In genomic region chr13:51636349-51636890, GRCh38 we compare ENCODE assay signal across 14 cellular contexts. TPM values are rescaled to one million over a fixed set of nuclear protein-coding genes. Genes with fewer than 3 reads are reported as not detected.
DNase-seq lines count a peak whose midpoint lies in the region; ATAC-seq and TF ChIP-seq lines count a peak whose summit lies in the region.
"Had no signal": no experiment of that assay in that cellular context is flagged by ENCODE, and none has a peak within 500 bp of the region (broad histone marks: within the 10 kb centered on the region; RNA-seq: fewer than 3 reads in every experiment).

No MANE protein-coding gene starts in this region.

- 22% methylated on average over 7 of the region's 7 CpGs for WGBS in prostate gland

- H3K27me3 ChIP-seq in GM23338 (ENCODE audit: insufficient read depth) (no peaks in the 10 kb centered on the region), prostate gland (replicated peaks; ENCODE audit: insufficient read depth) (no peaks in the 10 kb centered on the region)

- H3K36me3 ChIP-seq in GM23338 (ENCODE audit: insufficient read depth) = no peaks in the 10 kb centered on the region
- H3K36me3 ChIP-seq in prostate gland = no peaks in the 10 kb centered on the region
- H3K36me3 ChIP-seq: thoracic aorta had no signal

- peaks cover 3% of the 10 kb centered on the region; the same call in 1 of the 3 replicates for H3K36me3 Mint-ChIP-seq in GM23338 (ENCODE audit: low read depth)
- H3K36me3 Mint-ChIP-seq: T-cell had no signal

- peaks cover 65% of the 10 kb centered on the region for H3K4me1 Mint-ChIP-seq in GM23338

- peak overlapping the region; percentile 64 for H3K4me2 ChIP-seq in GM23338

- peaks cover 100% of the 10 kb centered on the region for H3K79me2 ChIP-seq in GM23338 (replicated peaks; ENCODE audit: insufficient read depth)

- H3K27me3 Mint-ChIP-seq in GM23338 (ENCODE audit: insufficient read depth, low read depth, poor library complexity) = no peaks in the 10 kb centered on the region
- H3K27me3 Mint-ChIP-seq: T-cell had no signal

- TF ChIP-seq CTCF in GM23338 (conservative IDR thresholded peaks at IDR 0.05; ENCODE audit: low read depth in 2 of 2) (no peak), prostate gland (IDR thresholded peaks at IDR 0.05) (no peak)

- no peak overlapping the region for H2AFZ ChIP-seq in GM23338

- H3F3A ChIP-seq in GM23338 (replicated peaks; ENCODE audit: low read depth) = no peaks in the 10 kb centered on the region

- no peak for ATAC-seq in GM23338
- ATAC-seq: activated CD8-positive, alpha-beta T cell treated with anti-CD3 and anti-CD28 coated beads, Interleukin-2, amount 10 ng/mL, durations not matched to agents 7 days and 5 days; esophagus mucosa; T-cell had no signal

- no peaks in the 10 kb centered on the region; the same call in 2 of the 3 replicates for H3K9me3 Mint-ChIP-seq in GM23338

- H3K27ac ChIP-seq in GM23338 (ENCODE audit: low read depth) (no peak overlapping the region), epithelial cell of prostate (peak overlapping the region; percentile 31), prostate gland (peak overlapping the region; percentile 37 to 60)
- H3K27ac ChIP-seq: thoracic aorta had no signal

- H3K4me1 ChIP-seq in GM23338 (ENCODE audit: insufficient read depth) (peaks cover 67% of the 10 kb centered on the region), prostate gland (replicated peaks) (peaks cover 26% of the 10 kb centered on the region)

- no peaks in the 10 kb centered on the region for H3K9me2 ChIP-seq in GM23338 (ENCODE audit: insufficient read depth)

- intact Hi-C loops in prostate gland (cut with DNase I) (no loop called here), posterior vena cava (cut with DNase I) (no loop called here)

- no peak overlapping the region for H3K4me3 ChIP-seq in GM23338
- H3K4me3 ChIP-seq in prostate gland = no peak overlapping the region

- TF ChIP-seq POLR2A in prostate gland (IDR thresholded peaks at IDR 0.05) = no peak

- H4K20me1 ChIP-seq in GM23338 (replicated peaks; ENCODE audit: insufficient read depth) = no peaks in the 10 kb centered on the region; the same call in 1 of the 2 replicates

- H3K9me3 ChIP-seq in prostate gland = no peaks in the 10 kb centered on the region
- H3K9me3 ChIP-seq: thoracic aorta had no signal

- H3K27ac Mint-ChIP-seq in GM23338 = 0 out of 2 replicates have a peak overlapping the region, but pooled peaks have one; percentile 34

- DNase-seq in GM23338 (ENCODE audit: low spot score) = no peak
- DNase-seq in NCI-H526 (lab: John Stamatoyannopoulos, UW) = peak; percentile 66 to 80
- no peak for DNase-seq in epithelial cell of prostate (ENCODE audit: low read depth, low spot score)
- DNase-seq in prostate gland (ENCODE audit: low spot score) = peak; percentile 23
- DNase-seq in stimulated activated CD4-positive, alpha-beta T cell treated with anti-CD3 and anti-CD28 coated beads, Interleukin-2, amount 100 ng/mL, for 24 hours = no peak
- no peak for DNase-seq in posterior vena cava (ENCODE audit: low spot score)
- DNase-seq in D341Med (ENCODE audit: low spot score) = no peak
- DNase-seq: activated CD8-positive, alpha-beta T cell treated with anti-CD3 and anti-CD28 coated beads, Interleukin-2, amount 10 ng/mL, durations not matched to agents 7 days and 5 days; DMS79; NCI-H82; occipital lobe; T-cell had no signal

- no peak overlapping the region; the same call in 2 of the 3 replicates for H3K4me3 Mint-ChIP-seq in GM23338

TF ChIP-seq in GM23338, 12 proteins besides CTCF, POLR2A, EP300 and RAD21:
- TF ChIP-seq ZNF331 (CRISPR knock-in tag; IDR thresholded peaks at IDR 0.05; ENCODE audit: low read depth) (no peak), ETS1 (IDR thresholded peaks at IDR 0.05) (no peak), CREB1 (CRISPR knock-in tag; IDR thresholded peaks at IDR 0.05; ENCODE audit: low read depth) (no peak), EZH2phosphoT487 (IDR thresholded peaks at IDR 0.05; ENCODE audit: unreplicated experiment) (no peak)

RNA-seq across cellular contexts. Expression of gene WDFY2, which starts 52.2 kb away (rescaled TPM):
- total RNA-seq in GM23338 (2014; rRNA removed; shearing (Covaris generic)) = 24.0 and 31.3 TPM in 2 replicates
- polyA plus RNA-seq in GM23338 (2016; fragmentation: Nextera tagmentation; extraction: Ambion mirVana) = 11.4 and 12.2 TPM in 2 replicates
- total RNA-seq in prostate gland = 10 to 100 TPM in 1 of 2 donors, 1 to 10 TPM in 1; 7.9 to 23.2 TPM
- total RNA-seq in posterior vena cava = 10 to 100 TPM; 10.6 to 13.0 TPM

Comparison
In these comparisons a context has a peak if more than half of its experiments do, and no peak if none do; other contexts are left out.
1. DNase-seq: peak in NCI-H526 (2 of 2) and prostate gland (single experiment); none in GM23338 (single experiment), epithelial cell of prostate (single experiment), stimulated activated CD4-positive, alpha-beta T cell treated with anti-CD3 and anti-CD28 coated beads, Interleukin-2, amount 100 ng/mL, for 24 hours (0 of 2), posterior vena cava (single experiment) and D341Med (single experiment).